ENCODE assay signal across 8 cellular contexts in genomic region chr14:57268161-57269067, GRCh38. TPM values are rescaled to one million over a fixed set of nuclear protein-coding genes. Genes with fewer than 3 reads are reported as not detected.
DNase-seq lines count a peak whose midpoint lies in the region; ATAC-seq and TF ChIP-seq lines count a peak whose summit lies in the region.

Gene AP5M1, plus strand, starts transcription at chr14:57268971. Its CDS starts 344 bp downstream, at chr14:57269315.
Gene EXOC5, minus strand, starts transcription at chr14:57268905. Its CDS starts 257 bp downstream, at chr14:57268648.

- no peaks in the 10 kb centered on the region for H3K27me3 ChIP-seq in PC-9 (ENCODE audit: insufficient read depth, low read depth)

- peak within 1 kb of the TSS; percentile 84 for H3K4me2 ChIP-seq in PC-9

- CTCF ChIA-PET in PC-9 (lab: Charles Lee) = interaction anchor here (0.6 kb wide), 1 partner anchor 29 kb away, joined by 3 read pairs; no protein-coding TSS in a partner anchor

- peaks cover 8% of the 10 kb centered on the region for H3F3A ChIP-seq in PC-9 (ENCODE audit: insufficient read depth, low read depth)

- 0 out of 2 replicates have a peak, but pooled peaks cover under 1% of the 10 kb centered on the region for H3K36me3 ChIP-seq in PC-9 (ENCODE audit: low read depth)
- H3K36me3 ChIP-seq in mucosa of descending colon (ENCODE audit: low read depth) = no peaks in the 10 kb centered on the region

- H3K4me1 ChIP-seq in PC-9 (replicated peaks; ENCODE audit: insufficient read depth) (peaks cover 27% of the 10 kb centered on the region), mucosa of descending colon (ENCODE audit: low read depth) (peaks cover 32% of the 10 kb centered on the region)

- no TSS peak for BruUV-seq in PC-9 (replicated peaks; lab: Mats Ljungman, UMichigan)

- no peaks in the 10 kb centered on the region for H3K9me2 ChIP-seq in PC-9 (ENCODE audit: insufficient read depth)

- DNase-seq in DMS53 (lab: John Stamatoyannopoulos, UW) (peak; percentile 96), PC-9 (peak; percentile 83 to 87), epithelial cell of prostate (ENCODE audit: low read depth, low spot score) (peak; percentile 63), mucosa of descending colon (peak; percentile 95 to 97 (median 95))
- peak; percentile 95 for DNase-seq in Jurkat, Clone E6-1 (ENCODE audit: low read depth, low spot score)
- peak; percentile 90 for DNase-seq in activated T-cell treated with anti-CD3 and anti-CD28 coated beads, Interleukin-2, amount 50 U/mL, for 1 hour
- peak; percentile 86 for DNase-seq in stimulated activated CD8-positive, alpha-beta memory T cell treated with anti-CD3 and anti-CD28 coated beads, Interleukin-4, amount 100 ng/mL, for 24 hours (ENCODE audit: low read depth)

- H4K20me1 ChIP-seq in PC-9 (ENCODE audit: insufficient read depth) = no peaks in the 10 kb centered on the region; the same call in 1 of the 2 replicates

- H3K9me3 ChIP-seq in PC-9 (ENCODE audit: insufficient read depth, low read depth) = no peaks in the 10 kb centered on the region
- no peaks in the 10 kb centered on the region for H3K9me3 ChIP-seq in mucosa of descending colon

- POLR2A ChIA-PET in PC-9 (lab: Charles Lee; ENCODE audit: unreplicated experiment) = interaction anchor here (0.6 kb wide), 1 partner anchor 31 kb away, joined by 6 read pairs; no protein-coding TSS in a partner anchor

- peak within 1 kb of the TSS; percentile 94 for H2AFZ ChIP-seq in PC-9

- TF ChIP-seq CTCF in PC-9 (conservative IDR thresholded peaks at IDR 0.05) (no peak), mucosa of descending colon (IDR thresholded peaks at IDR 0.05) (no peak)

- H3K27ac ChIP-seq in PC-9 (peak within 1 kb of the TSS; percentile 78), epithelial cell of prostate (peak within 1 kb of the TSS; percentile 90)

- ATAC-seq in GM21619 (IDR thresholded peaks at IDR 0.05; ENCODE audit: unreplicated experiment) (peak; percentile 86), mucosa of descending colon (peak; percentile 95)

- peak within 1 kb of the TSS; percentile 64 for H3K4me3 ChIP-seq in Jurkat, Clone E6-1 (ENCODE audit: low read length)
- H3K4me3 ChIP-seq in PC-9 (peak within 1 kb of the TSS; percentile 83), mucosa of descending colon (peak within 1 kb of the TSS; percentile 80)

- intact Hi-C loops in PC-9 (cut with micrococcal nuclease; ENCODE audit: unreplicated experiment) (no loop called here), mucosa of descending colon (cut with DNase I, micrococcal nuclease) (no loop called here)

- H3K79me2 ChIP-seq in PC-9 (ENCODE audit: low read depth) = peaks cover 81% of the 10 kb centered on the region

RNA-seq across cellular contexts. Expression of gene AP5M1, which starts in this region (rescaled TPM):
- polyA plus RNA-seq in Jurkat, Clone E6-1 (2012; ENCODE audit: insufficient read depth, insufficient read length) = 47.5 TPM
- total RNA-seq in PC-9 (2021) (18.5 and 28.3 TPM in 2 replicates), mucosa of descending colon (100 to 1,000 TPM in 1 of 3 donors, 10 to 100 TPM in 2; 64.3 to 100 (median 81.6) TPM)

RNA-seq across cellular contexts. Expression of gene EXOC5, which starts in this region (rescaled TPM):
- polyA plus RNA-seq in Jurkat, Clone E6-1 (2012; ENCODE audit: insufficient read depth, insufficient read length) = 46.2 TPM
- total RNA-seq in PC-9 (2021) (38.2 and 51.0 TPM in 2 replicates), mucosa of descending colon (10 to 100 TPM; 40.9 to 69.3 (median 44.2) TPM)

Comparison
In these comparisons a context has a peak if more than half of its experiments do, and no peak if none do; other contexts are left out.
1. Peak in every context shown above with its lines: DNase-seq, ATAC-seq, H3K4me3 ChIP-seq and H3K27ac ChIP-seq.